ENCODE assay signal across 15 cellular contexts in genomic region chr3:57961177-57961827, GRCh38. TPM values are rescaled to one million over a fixed set of nuclear protein-coding genes. Genes with fewer than 3 reads are reported as not detected.
DNase-seq lines count a peak whose midpoint lies in the region; ATAC-seq, FAIRE-seq and TF ChIP-seq lines count a peak whose summit lies in the region.
"Had no signal": no experiment of that assay in that cellular context is flagged by ENCODE, and none has a peak within 500 bp of the region (broad histone marks: within the 10 kb centered on the region; RNA-seq: fewer than 3 reads in every experiment).

No MANE protein-coding gene starts in this region.

- no peak overlapping the region for H2BK20ac ChIP-seq in IMR-90 (ENCODE audit: low read depth, low read length)

- H3K4me2 ChIP-seq in A549 (no peak overlapping the region), IMR-90 (ENCODE audit: low read depth, low read length) (no peak overlapping the region), parathyroid adenoma (ENCODE audit: low read length) (peak overlapping the region; percentile 17), SK-N-SH (no peak overlapping the region)
- H3K4me2 ChIP-seq: PC-9 had no signal

- no TSS peak for BruUV-seq in IMR-90 (replicated peaks; lab: Mats Ljungman, UMichigan)

- H3K9me3 ChIP-seq in A549 (no peaks in the 10 kb centered on the region), IMR-90 (ENCODE audit: control insufficient read depth, insufficient read depth, low read length) (no peaks in the 10 kb centered on the region), duodenal mucosa (ENCODE audit: control insufficient read depth in 1 of 2, low read length in 2 of 2) (no peaks in the 10 kb centered on the region), parathyroid adenoma (ENCODE audit: control insufficient read depth, low read length) (no peaks in the 10 kb centered on the region), SK-N-SH (no peaks in the 10 kb centered on the region)

- H2AFZ ChIP-seq in IMR-90 (replicated peaks; ENCODE audit: low read length, poor library complexity) (no peak overlapping the region), parathyroid adenoma (peak overlapping the region; percentile 67), SK-N-SH (ENCODE audit: low read depth) (no peak overlapping the region)
- H2AFZ ChIP-seq: PC-9 had no signal

- no peak overlapping the region for H3K23ac ChIP-seq in IMR-90 (ENCODE audit: low read depth, low read length)

- H3K56ac ChIP-seq in IMR-90 (ENCODE audit: extremely low read depth, insufficient read depth, low read length), result no peak overlapping the region

- CTCF ChIA-PET in A549 (lab: Yijun Ruan, JAX) (interaction anchor here (0.5 to 3.0 kb wide), 24 partner anchors 9 to 216 kb away, joined by 3 to 22 read pairs (median 6); no protein-coding TSS in a partner anchor), IMR-90 (lab: Yijun Ruan, JAX) (interaction anchor here (1.0 to 1.2 kb wide), 4 partner anchors 11 to 256 kb away, joined by 3 read pairs; no protein-coding TSS in a partner anchor), SK-N-SH (lab: Yijun Ruan, JAX) (no interaction called here)

- H3K4me1 ChIP-seq in A549, result peaks cover 38% of the 10 kb centered on the region
- peaks cover 3% of the 10 kb centered on the region for H3K4me1 ChIP-seq in IMR-90 (ENCODE audit: control insufficient read depth, insufficient read depth, low read length)
- H3K4me1 ChIP-seq in duodenal mucosa (ENCODE audit: control insufficient read depth in 1 of 2, insufficient read depth in 2 of 2, low read length in 2 of 2), result peaks cover 30 to 32% of the 10 kb centered on the region in 2 donors
- peaks cover 7% of the 10 kb centered on the region for H3K4me1 ChIP-seq in parathyroid adenoma
- peaks cover 0 to 4% of the 10 kb centered on the region in 2 experiments; a peak in 1 of 4 replicates for H3K4me1 ChIP-seq in SK-N-SH (ENCODE audit: control insufficient read depth in 1 of 2, insufficient read depth in 2 of 2, low read depth in 1 of 2, low read length in 1 of 2)

- TF ChIP-seq CTCF in A549 (IDR thresholded peaks at IDR 0.05), result no peak
- no peak for TF ChIP-seq CTCF in IMR-90 (conservative IDR thresholded peaks at IDR 0.05; ENCODE audit: low read depth, low read length)
- TF ChIP-seq CTCF in parathyroid adenoma (IDR thresholded peaks at IDR 0.05), result no peak
- TF ChIP-seq CTCF in SK-N-SH (IDR thresholded peaks at IDR 0.05), result no peak

- H3K79me1 ChIP-seq in IMR-90 (ENCODE audit: low read depth in 1 of 2, low read length in 2 of 2), result 0 out of 4 replicates have a peak, but pooled peaks cover 0 to 2% of the 10 kb centered on the region in 2 experiments

- H3K36me3 ChIP-seq in IMR-90 (ENCODE audit: control insufficient read depth, insufficient read depth, low read length), result no peaks in the 10 kb centered on the region
- no peaks in the 10 kb centered on the region for H3K36me3 ChIP-seq in duodenal mucosa (ENCODE audit: control insufficient read depth in 1 of 2, insufficient read depth in 2 of 2, low read length in 2 of 2)
- H3K36me3 ChIP-seq in parathyroid adenoma (ENCODE audit: control insufficient read depth, insufficient read depth, low read length), result no peaks in the 10 kb centered on the region
- no peaks in the 10 kb centered on the region for H3K36me3 ChIP-seq in SK-N-SH (replicated peaks in 1 of 2; ENCODE audit: control insufficient read depth in 1 of 2, insufficient read depth in 2 of 2, low read length in 1 of 2)

- H2BK15ac ChIP-seq in IMR-90 (ENCODE audit: low read depth, low read length), result no peak overlapping the region

- no peaks in the 10 kb centered on the region for H3F3A ChIP-seq in SK-N-SH (replicated peaks; ENCODE audit: insufficient read depth)

- no peak overlapping the region; the same call in 1 of the 2 replicates for H4K91ac ChIP-seq in IMR-90 (ENCODE audit: insufficient read depth, low read depth, low read length)

- no peak for ATAC-seq in A549
- ATAC-seq in IMR-90 (ENCODE audit: low read depth), result no peak
- no peak for ATAC-seq in GM21367 (IDR thresholded peaks at IDR 0.05; ENCODE audit: unreplicated experiment)

- in situ Hi-C loops in IMR-90 (cut with MboI; ENCODE audit: low sequenced_read_pairs), result no loop called here

- H3K79me2 ChIP-seq in parathyroid adenoma (no peaks in the 10 kb centered on the region), SK-N-SH (ENCODE audit: insufficient read depth) (no peaks in the 10 kb centered on the region)

- H3K18ac ChIP-seq in IMR-90 (ENCODE audit: low read depth, low read length), result no peak overlapping the region

- no peak overlapping the region for H2BK5ac ChIP-seq in IMR-90 (ENCODE audit: low read depth, low read length, poor library complexity, severe bottlenecking)

- H3K14ac ChIP-seq in IMR-90 (replicated peaks; ENCODE audit: low read depth, low read length), result no peak overlapping the region

- no peak overlapping the region for H2AK9ac ChIP-seq in IMR-90 (replicated peaks; ENCODE audit: low read depth, low read length, poor library complexity)

- peak overlapping the region; percentile 81 to 86 for H3K27ac ChIP-seq in A549
- no peak overlapping the region for H3K27ac ChIP-seq in IMR-90 (ENCODE audit: insufficient read depth, low read length)
- H3K27ac ChIP-seq in duodenal mucosa (ENCODE audit: low read depth, low read length), result peak overlapping the region; percentile 43
- no peak overlapping the region for H3K27ac ChIP-seq in parathyroid adenoma
- H3K27ac ChIP-seq in SK-N-SH (ENCODE audit: low read depth in 2 of 2, low read length in 1 of 2), result no peak overlapping the region

- H3K27me3 ChIP-seq in IMR-90 (ENCODE audit: control insufficient read depth, insufficient read depth, low read length), result no peaks in the 10 kb centered on the region
- H3K27me3 ChIP-seq in duodenal mucosa (ENCODE audit: control insufficient read depth in 1 of 2, insufficient read depth in 2 of 2, low read length in 2 of 2), result no peaks in the 10 kb centered on the region
- no peaks in the 10 kb centered on the region for H3K27me3 ChIP-seq in parathyroid adenoma (ENCODE audit: control insufficient read depth, insufficient read depth, low read length)
- H3K27me3 ChIP-seq in SK-N-SH (ENCODE audit: insufficient read depth), result no peaks in the 10 kb centered on the region

- intact Hi-C loops in IMR-90 (cut with micrococcal nuclease), result loop anchor here (5.0 kb wide), 3 partner anchors 46 to 341 kb away; partner anchors contain the start of gene FLNB

- H4K20me1 ChIP-seq in IMR-90 (ENCODE audit: insufficient read depth, low read length) (no peaks in the 10 kb centered on the region), SK-N-SH (ENCODE audit: insufficient read depth) (no peaks in the 10 kb centered on the region)

- no peak for FAIRE-seq in A549 (lab: Jason Lieb, UNC)
- FAIRE-seq: H54 had no signal

- dilution Hi-C loops in IMR-90 (cut with HindIII; ENCODE audit: low sequenced_read_pairs, unreplicated experiment), result no loop called here

- TF ChIP-seq RAD21 in A549 (conservative IDR thresholded peaks at IDR 0.05 in 1 of 2, IDR thresholded peaks at IDR 0.05 in 1 of 2) (no peak), IMR-90 (IDR thresholded peaks at IDR 0.05; ENCODE audit: low read length) (no peak), SK-N-SH (IDR thresholded peaks at IDR 0.05; ENCODE audit: low read length) (no peak)

- no peak overlapping the region for H4K8ac ChIP-seq in IMR-90 (ENCODE audit: low read depth in 2 of 2, low read length in 2 of 2)

- no peak overlapping the region for H3K9ac ChIP-seq in IMR-90 (ENCODE audit: low read depth, low read length)
- peak overlapping the region in 1 of 2 donors; percentile 2 for H3K9ac ChIP-seq in duodenal mucosa (ENCODE audit: low read depth in 1 of 2, low read length in 2 of 2)
- H3K9ac ChIP-seq in parathyroid adenoma, result no peak overlapping the region
- no peak overlapping the region for H3K9ac ChIP-seq in SK-N-SH

- H3K4me3 ChIP-seq in A549, result no peak overlapping the region
- no peak overlapping the region for H3K4me3 ChIP-seq in IMR-90 (ENCODE audit: insufficient read depth, low read depth, low read length)
- H3K4me3 ChIP-seq in duodenal mucosa (ENCODE audit: low read depth in 1 of 2, low read length in 2 of 2), result peak overlapping the region in 1 of 2 donors; percentile 5
- H3K4me3 ChIP-seq in parathyroid adenoma (ENCODE audit: low read depth, low read length), result no peak overlapping the region
- no peak overlapping the region for H3K4me3 ChIP-seq in SK-N-SH (ENCODE audit: low read depth in 2 of 2, low read length in 1 of 2)
- H3K4me3 ChIP-seq: PC-9 had no signal

- no peak overlapping the region for H3K4ac ChIP-seq in IMR-90 (ENCODE audit: low read depth, low read length)

- DNase-seq in A549 (ENCODE audit: low read depth in 1 of 2, low spot score in 1 of 2) (no peak), IMR-90 (no peak), NCI-H2081 treated with DMSO at 0.1 percent for 48 hours (lab: John Stamatoyannopoulos, UW) (no peak), SK-N-SH (no peak)
- DNase-seq: DMS153, NCI-H1930, NCI-H2171 treated with DMSO at 0.1 percent for 48 hours, NCI-H446 treated with DMSO at 0.1 percent for 48 hours, NCI-H748 treated with DMSO at 0.1 percent for 48 hours, SHP77 treated with DMSO at 0.1 percent for 48 hours had no signal

- no peak for TF ChIP-seq POLR2A in A549 (IDR thresholded peaks at IDR 0.05; ENCODE audit: low read length)
- no peak for TF ChIP-seq POLR2A in IMR-90 (IDR thresholded peaks at IDR 0.05; ENCODE audit: low read depth, low read length)

- H3K9me1 ChIP-seq in IMR-90 (ENCODE audit: insufficient read depth, low read length), result peaks cover 12% of the 10 kb centered on the region; the same call in 1 of the 2 replicates

- H3K9me2 ChIP-seq in SK-N-SH, result no peaks in the 10 kb centered on the region

- POLR2A ChIA-PET in A549 (lab: Yijun Ruan, JAX) (no interaction called here), IMR-90 (lab: Charles Lee; ENCODE audit: unreplicated experiment) (no interaction called here), SK-N-SH (lab: Yijun Ruan, JAX) (no interaction called here)

- H2AK5ac ChIP-seq in IMR-90 (ENCODE audit: low read depth, low read length), result peak overlapping the region; percentile 50; the same call in 1 of the 2 replicates

- H4K5ac ChIP-seq in IMR-90 (ENCODE audit: low read depth, low read length), result no peak overlapping the region

- no peak overlapping the region for H2BK120ac ChIP-seq in IMR-90 (ENCODE audit: low read depth, low read length)

- TF ChIP-seq EP300 in A549 (IDR thresholded peaks at IDR 0.05), result no peak
- no peak for TF ChIP-seq EP300 in SK-N-SH (IDR thresholded peaks at IDR 0.05; ENCODE audit: borderline replicate concordance in 1 of 2, low read depth in 1 of 2, low read length in 1 of 2)

- WGBS in A549 (ENCODE audit: missing lambda C conversion rate), result 77% methylated on average over 21 of the region's 21 CpGs
- WGBS in IMR-90 (ENCODE audit: extremely low coverage in 2 of 2, insufficient read length in 1 of 2), 2 experiments, result 82% methylated on average over 11 of the region's 21 CpGs; no CpG with 5 or more reads in 1 of the 2 experiments
- WGBS in SK-N-SH (ENCODE audit: low lambda C conversion rate), result 88% methylated on average over 19 of the region's 21 CpGs

RNA-seq across cellular contexts. Expression of gene FLNB, which starts 46.9 kb away (rescaled TPM):
- polyA plus RNA-seq in A549 (2011; rRNA removed), result 387 and 439 TPM in 2 replicates
- polyA plus RNA-seq in A549 (2012; cell fraction: cytosol; rRNA removed), result 153 and 161 TPM in 2 replicates
- 1,973 and 2,223 TPM in 2 replicates for polyA plus RNA-seq in A549 (2012; cell fraction: nucleus; rRNA removed)
- 235 to 282 TPM (median 257 TPM) in 3 replicates for polyA plus RNA-seq in A549 (2017; fragmentation: RNase III; extraction: RNeasy Plus Mini Kit Qiagen cat#74134 plus additional on column Dnase treatment)
- 1,159 and 1,213 TPM in 2 replicates for polyA minus RNA-seq in A549 (2011; rRNA and poly(A)+ RNA removed)
- total RNA-seq in IMR-90 (2012; rRNA removed), result 124 and 136 TPM in 2 replicates
- polyA plus RNA-seq in IMR-90 (2012; rRNA removed), result 78.0 and 81.4 TPM in 2 replicates
- polyA plus RNA-seq in IMR-90 (2012; cell fraction: cytosol; rRNA removed), result 22.2 and 37.9 TPM in 2 replicates
- polyA plus RNA-seq in IMR-90 (2012; cell fraction: nucleus; rRNA removed; ENCODE audit: low replicate concordance), result 338 and 411 TPM in 2 replicates
- polyA plus RNA-seq in SK-N-SH (2012; rRNA removed), result 115 and 127 TPM in 2 replicates
- polyA plus RNA-seq in SK-N-SH (2012; cell fraction: cytosol; rRNA removed), result 44.1 and 52.4 TPM in 2 replicates
- 397 and 536 TPM in 2 replicates for polyA plus RNA-seq in SK-N-SH (2012; cell fraction: nucleus; rRNA removed)

Comparison
In these comparisons a context has a peak if more than half of its experiments do, and no peak if none do; other contexts are left out.
1. H3K27ac ChIP-seq: peak in A549 (2 of 2) and duodenal mucosa (single experiment); none in IMR-90 (single experiment), parathyroid adenoma (single experiment) and SK-N-SH (0 of 2).